ENCODE assay signal across 8 cellular contexts in genomic region chr3:195954752-195955119, GRCh38. TPM values are rescaled to one million over a fixed set of nuclear protein-coding genes. Genes with fewer than 3 reads are reported as not detected.
DNase-seq lines count a peak whose midpoint lies in the region; ATAC-seq and TF ChIP-seq lines count a peak whose summit lies in the region.
"Not testable (repeated sequence)": the region's sequence is repeated elsewhere in the genome, so short reads cannot be mapped to it uniquely, and the experiment has no call there.

No MANE protein-coding gene starts in this region.

- ATAC-seq in GM21576 (IDR thresholded peaks at IDR 0.05; ENCODE audit: unreplicated experiment) (peak; percentile 40), HG03196 (IDR thresholded peaks at IDR 0.05; ENCODE audit: unreplicated experiment) (peak; percentile 40), T-helper 17 cell (peak; percentile 66), foreskin keratinocyte (peak; percentile 73)
- peak; percentile 58 to 63 for ATAC-seq in activated naive CD4-positive, alpha-beta T cell treated with anti-CD3 and anti-CD28 coated beads, Interleukin-2, amount 50 U/mL, for 72 hours
- peak; percentile 55 for ATAC-seq in stimulated activated effector memory CD8-positive, alpha-beta T cell treated with anti-CD3 and anti-CD28 coated beads, Interleukin-12 subunit alpha, Interleukin-12 subunit beta, amount 100 ng/mL, for 72 hours

- not testable (repeated sequence) for H3K36me3 ChIP-seq in GM06990 (ENCODE audit: control insufficient read depth, insufficient read depth, low read length); neural cell (ENCODE audit: insufficient read depth, low read length)

- TF ChIP-seq RAD21 in neural cell (conservative IDR thresholded peaks at IDR 0.05): not testable (repeated sequence)

- not testable (repeated sequence) for H3K4me1 ChIP-seq in foreskin keratinocyte

- not testable (repeated sequence) for H3K4me2 ChIP-seq in neural cell (ENCODE audit: low read length)

- H3K27ac Mint-ChIP-seq in T-helper 17 cell: peak overlapping the region; percentile 21
- peak overlapping the region; percentile 92 to 93 for H3K27ac Mint-ChIP-seq in activated naive CD4-positive, alpha-beta T cell treated with anti-CD3 and anti-CD28 coated beads, Interleukin-2, amount 50 U/mL, for 72 hours
- H3K27ac Mint-ChIP-seq in stimulated activated effector memory CD8-positive, alpha-beta T cell treated with anti-CD3 and anti-CD28 coated beads, Interleukin-12 subunit alpha, Interleukin-12 subunit beta, amount 100 ng/mL, for 72 hours: peak overlapping the region; percentile 93

- TF ChIP-seq EP300 in neural cell (conservative IDR thresholded peaks at IDR 0.05; ENCODE audit: poor library complexity, severe bottlenecking): not testable (repeated sequence)

- H3K9me3 Mint-ChIP-seq in activated naive CD4-positive, alpha-beta T cell treated with anti-CD3 and anti-CD28 coated beads, Interleukin-2, amount 50 U/mL, for 72 hours; stimulated activated effector memory CD8-positive, alpha-beta T cell treated with anti-CD3 and anti-CD28 coated beads, Interleukin-12 subunit alpha, Interleukin-12 subunit beta, amount 100 ng/mL, for 72 hours: not testable (repeated sequence)

- H3K36me3 Mint-ChIP-seq in T-helper 17 cell (ENCODE audit: low read depth): not testable (repeated sequence)
- H3K36me3 Mint-ChIP-seq in activated naive CD4-positive, alpha-beta T cell treated with anti-CD3 and anti-CD28 coated beads, Interleukin-2, amount 50 U/mL, for 72 hours: peaks cover 4 to 19% of the 10 kb centered on the region in 2 donors
- peaks cover 64% of the 10 kb centered on the region for H3K36me3 Mint-ChIP-seq in stimulated activated effector memory CD8-positive, alpha-beta T cell treated with anti-CD3 and anti-CD28 coated beads, Interleukin-12 subunit alpha, Interleukin-12 subunit beta, amount 100 ng/mL, for 72 hours

- not testable (repeated sequence) for H3K79me2 ChIP-seq in neural cell (replicated peaks; ENCODE audit: insufficient read depth, low read length)

- DNase-seq in GM06990 (ENCODE audit: extremely low read depth, insufficient read length); foreskin keratinocyte: not testable (repeated sequence)
- DNase-seq in T-helper 17 cell: peak in 1 of 3 donors; percentile 18
- DNase-seq in activated naive CD4-positive, alpha-beta T cell treated with anti-CD3 and anti-CD28 coated beads, Interleukin-2, amount 50 U/mL, for 72 hours (ENCODE audit: low spot score in 2 of 2): peak in 1 of 2 donors; percentile 32
- DNase-seq in stimulated activated effector memory CD8-positive, alpha-beta T cell treated with anti-CD3 and anti-CD28 coated beads, Interleukin-12 subunit alpha, Interleukin-12 subunit beta, amount 100 ng/mL, for 72 hours (ENCODE audit: low spot score in 2 of 2): peak in 1 of 2 donors; percentile 67

- H3K4me3 ChIP-seq in GM06990 (replicated peaks; ENCODE audit: low read depth, low read length): peak overlapping the region; percentile 57
- H3K4me3 ChIP-seq in neural cell (ENCODE audit: low read length): peak overlapping the region; percentile 57

- H3K9ac ChIP-seq in neural cell (ENCODE audit: low read length): not testable (repeated sequence)

- peak overlapping the region; percentile 83 for H3K4me3 Mint-ChIP-seq in T-helper 17 cell
- peak overlapping the region; percentile 71 for H3K4me3 Mint-ChIP-seq in stimulated activated effector memory CD8-positive, alpha-beta T cell treated with anti-CD3 and anti-CD28 coated beads, Interleukin-12 subunit alpha, Interleukin-12 subunit beta, amount 100 ng/mL, for 72 hours

- not testable (repeated sequence) for H3K9me2 ChIP-seq in neural cell (ENCODE audit: insufficient read depth, low read length)

- H3F3A ChIP-seq in neural cell (ENCODE audit: insufficient read depth, low read length, poor library complexity, severe bottlenecking): not testable (repeated sequence)

- H3K27me3 Mint-ChIP-seq in T-helper 17 cell: not testable (repeated sequence)

- TF ChIP-seq CTCF in GM06990 (IDR thresholded peaks at IDR 0.05; ENCODE audit: insufficient read depth, low read length, poor library complexity, severe bottlenecking); foreskin keratinocyte (conservative IDR thresholded peaks at IDR 0.05); neural cell (IDR thresholded peaks at IDR 0.05; ENCODE audit: poor library complexity, severe bottlenecking): not testable (repeated sequence)

- not testable (repeated sequence) for H3K9me3 ChIP-seq in T-helper 17 cell (ENCODE audit: control insufficient read depth, low read length, poor library complexity, severe bottlenecking); neural cell (ENCODE audit: low read length)

- H2AFZ ChIP-seq in neural cell (ENCODE audit: low read depth, low read length): not testable (repeated sequence)

- not testable (repeated sequence) for H3K27me3 ChIP-seq in GM06990 (replicated peaks; ENCODE audit: control insufficient read depth, insufficient read depth, low read length); foreskin keratinocyte; neural cell (ENCODE audit: insufficient read depth, low read depth, low read length)

- not testable (repeated sequence) for H3K27ac ChIP-seq in foreskin keratinocyte; neural cell (ENCODE audit: low read length)

- peaks cover 19% of the 10 kb centered on the region for H3K4me1 Mint-ChIP-seq in T-helper 17 cell
- H3K4me1 Mint-ChIP-seq in stimulated activated effector memory CD8-positive, alpha-beta T cell treated with anti-CD3 and anti-CD28 coated beads, Interleukin-12 subunit alpha, Interleukin-12 subunit beta, amount 100 ng/mL, for 72 hours: peaks cover 52% of the 10 kb centered on the region

- not testable (repeated sequence) for H4K20me1 ChIP-seq in neural cell (ENCODE audit: insufficient read depth)

RNA-seq across cellular contexts. Expression of gene TNK2, which starts 46.4 kb away (rescaled TPM):
- total RNA-seq in T-helper 17 cell: 100 to 1,000 TPM; 123 to 125 TPM
- 10 to 100 TPM; 55.1 to 78.1 TPM for total RNA-seq in activated naive CD4-positive, alpha-beta T cell treated with anti-CD3 and anti-CD28 coated beads, Interleukin-2, amount 50 U/mL, for 72 hours
- 26.7 and 29.8 TPM in 2 replicates for total RNA-seq in foreskin keratinocyte
- 28.1 and 30.7 TPM in 2 replicates for polyA plus RNA-seq in foreskin keratinocyte
- polyA plus RNA-seq in neural cell: 16.3 and 22.4 TPM in 2 replicates
- 15.4 and 21.2 TPM in 2 replicates for polyA minus RNA-seq in neural cell

Comparison
In these comparisons a context has a peak if more than half of its experiments do, and no peak if none do; other contexts are left out.
1. H3K27ac Mint-ChIP-seq: peak in every context shown above with its lines; median percentile 93 in stimulated activated effector memory CD8-positive, alpha-beta T cell treated with anti-CD3 and anti-CD28 coated beads, Interleukin-12 subunit alpha, Interleukin-12 subunit beta, amount 100 ng/mL, for 72 hours; 92 in activated naive CD4-positive, alpha-beta T cell treated with anti-CD3 and anti-CD28 coated beads, Interleukin-2, amount 50 U/mL, for 72 hours; 21 in T-helper 17 cell.